ENCODE assay signal across 16 cellular contexts in the genomic region with DNA sequence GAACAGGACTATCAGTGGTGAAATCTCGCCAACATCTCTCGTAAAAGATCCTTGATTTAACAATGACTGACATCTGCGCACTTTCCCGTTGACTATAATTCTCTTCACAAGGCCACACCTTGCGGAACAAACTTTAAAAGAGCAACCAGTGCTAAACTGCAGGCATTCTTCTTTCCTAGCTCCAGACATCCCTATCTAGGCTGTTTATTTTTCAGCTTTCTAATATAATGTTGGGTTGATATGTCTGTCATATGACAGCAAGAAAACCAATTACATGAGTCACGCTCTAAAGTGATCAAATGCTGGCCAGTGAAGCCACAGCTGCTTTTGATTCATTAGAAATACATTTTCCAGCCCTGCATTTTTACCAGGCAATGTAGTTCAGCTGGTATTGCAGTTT.
"Had no signal": no experiment of that assay in that cellular context is flagged by ENCODE, and none has a peak within 500 bp of the region (broad histone marks: within the 10 kb centered on the region; RNA-seq: fewer than 3 reads in every experiment).

No MANE protein-coding gene starts in this region.

- H3K27me3 Mint-ChIP-seq: activated CD4-positive, alpha-beta memory T cell treated with anti-CD3 and anti-CD28 coated beads, Interleukin-2, amount 10 ng/mL, durations not matched to agents 7 days and 5 days; activated CD4-positive, alpha-beta T cell treated with anti-CD3 and anti-CD28 coated beads for 36 hours; activated naive CD8-positive, alpha-beta T cell treated with anti-CD3 and anti-CD28 coated beads, Interleukin-2, amount 50 U/mL, for 24 hours; dendritic cell treated with granulocyte-macrophage colony-stimulating factor and Interleukin-4, amounts not matched to agents 40 ng/mL and 50 ng/mL, for 4 days; effector memory CD8-positive, alpha-beta T cell; stimulated activated naive CD8-positive, alpha-beta T cell treated with anti-CD3 and anti-CD28 coated beads, Interleukin-15, Interleukin-2, amounts not matched to agents 100 ng/mL and 50 ng/mL, for 24 hours had no signal

- H3K4me3 ChIP-seq: body of pancreas, psoas muscle, testis had no signal

- ATAC-seq: activated CD4-positive, alpha-beta T cell treated with anti-CD3 and anti-CD28 coated beads for 36 hours; activated naive CD8-positive, alpha-beta T cell treated with anti-CD3 and anti-CD28 coated beads, Interleukin-2, amount 50 U/mL, for 24 hours; body of pancreas; effector memory CD8-positive, alpha-beta T cell; psoas muscle; sciatic nerve had no signal

- H3K4me3 Mint-ChIP-seq: activated CD4-positive, alpha-beta memory T cell treated with anti-CD3 and anti-CD28 coated beads, Interleukin-2, amount 10 ng/mL, durations not matched to agents 7 days and 5 days; activated CD4-positive, alpha-beta T cell treated with anti-CD3 and anti-CD28 coated beads for 36 hours; activated naive CD8-positive, alpha-beta T cell treated with anti-CD3 and anti-CD28 coated beads, Interleukin-2, amount 50 U/mL, for 24 hours; dendritic cell treated with granulocyte-macrophage colony-stimulating factor and Interleukin-4, amounts not matched to agents 40 ng/mL and 50 ng/mL, for 4 days; effector memory CD8-positive, alpha-beta T cell; nephron; stimulated activated naive CD8-positive, alpha-beta T cell treated with anti-CD3 and anti-CD28 coated beads, Interleukin-15, Interleukin-2, amounts not matched to agents 100 ng/mL and 50 ng/mL, for 24 hours had no signal

- H3K27ac Mint-ChIP-seq: activated CD4-positive, alpha-beta memory T cell treated with anti-CD3 and anti-CD28 coated beads, Interleukin-2, amount 10 ng/mL, durations not matched to agents 7 days and 5 days; activated CD4-positive, alpha-beta T cell treated with anti-CD3 and anti-CD28 coated beads for 36 hours; activated naive CD8-positive, alpha-beta T cell treated with anti-CD3 and anti-CD28 coated beads, Interleukin-2, amount 50 U/mL, for 24 hours; dendritic cell treated with granulocyte-macrophage colony-stimulating factor and Interleukin-4, amounts not matched to agents 40 ng/mL and 50 ng/mL, for 4 days; effector memory CD8-positive, alpha-beta T cell; nephron; stimulated activated naive CD8-positive, alpha-beta T cell treated with anti-CD3 and anti-CD28 coated beads, Interleukin-15, Interleukin-2, amounts not matched to agents 100 ng/mL and 50 ng/mL, for 24 hours had no signal

- H3K9me3 Mint-ChIP-seq: nephron had no signal

- H3K9me3 ChIP-seq: body of pancreas, psoas muscle, testis had no signal

- DNase-seq: activated CD4-positive, alpha-beta memory T cell treated with anti-CD3 and anti-CD28 coated beads, Interleukin-2, amount 10 ng/mL, durations not matched to agents 7 days and 5 days; activated CD4-positive, alpha-beta T cell treated with anti-CD3 and anti-CD28 coated beads for 36 hours; activated CD8-positive, alpha-beta memory T cell treated with anti-CD3 and anti-CD28 coated beads, Interleukin-2, amount 50 U/mL, for 4 hours; activated naive CD4-positive, alpha-beta T cell treated with Interleukin-2 at 50 U/mL for 16 hours; activated naive CD8-positive, alpha-beta T cell treated with anti-CD3 and anti-CD28 coated beads, Interleukin-2, amount 50 U/mL, for 24 hours; body of pancreas; central memory CD4-positive, alpha-beta T cell; effector memory CD8-positive, alpha-beta T cell; occipital lobe; psoas muscle; stimulated activated CD4-positive, alpha-beta T cell treated with anti-CD3 and anti-CD28 coated beads, Interleukin-4, amount 100 ng/mL, for 1 hour; testis had no signal

- H3K4me1 ChIP-seq: psoas muscle had no signal

- H3K27ac ChIP-seq: body of pancreas, psoas muscle, testis had no signal

- H3K4me1 Mint-ChIP-seq: activated CD4-positive, alpha-beta memory T cell treated with anti-CD3 and anti-CD28 coated beads, Interleukin-2, amount 10 ng/mL, durations not matched to agents 7 days and 5 days; activated CD4-positive, alpha-beta T cell treated with anti-CD3 and anti-CD28 coated beads for 36 hours; activated naive CD8-positive, alpha-beta T cell treated with anti-CD3 and anti-CD28 coated beads, Interleukin-2, amount 50 U/mL, for 24 hours had no signal

- H3K27me3 ChIP-seq: body of pancreas, testis had no signal
